ENCODE assay signal across 7 cellular contexts in genomic region chr22:44676066-44676440, GRCh38. TPM values are rescaled to one million over a fixed set of nuclear protein-coding genes. Genes with fewer than 3 reads are reported as not detected.
DNase-seq lines count a peak whose midpoint lies in the region; ATAC-seq, FAIRE-seq and TF ChIP-seq lines count a peak whose summit lies in the region.
"Not testable (repeated sequence)": the region's sequence is repeated elsewhere in the genome, so short reads cannot be mapped to it uniquely, and the experiment has no call there.

No MANE protein-coding gene starts in this region.

- not testable (repeated sequence) for H4K20me1 ChIP-seq in HCT116 (ENCODE audit: insufficient read depth); K562 (replicated peaks; ENCODE audit: control insufficient read depth, insufficient read depth, low read length)

- peak overlapping the region in 2 of 3 donors; percentile 7 to 40 for H3K27ac Mint-ChIP-seq in CD4-positive, CD25-positive, alpha-beta regulatory T cell
- peak overlapping the region; percentile 13 for H3K27ac Mint-ChIP-seq in activated CD4-positive, alpha-beta T cell treated with anti-CD3 and anti-CD28 coated beads for 36 hours
- peak overlapping the region; percentile 29 for H3K27ac Mint-ChIP-seq in memory B cell
- peak overlapping the region in 2 of 3 experiments; percentile 63 to 70 for H3K27ac Mint-ChIP-seq in nephron

- not testable (repeated sequence) for H3K36me3 ChIP-seq in CD4-positive, CD25-positive, alpha-beta regulatory T cell (ENCODE audit: control insufficient read depth, insufficient read depth, low read length); HCT116 (ENCODE audit: control insufficient read depth in 1 of 2, insufficient read depth in 2 of 2, low read length in 2 of 2); K562 (ENCODE audit: control insufficient read depth, insufficient read depth, low read length)

- not testable (repeated sequence) for H3K9me2 ChIP-seq in HCT116 (ENCODE audit: insufficient read depth)

- H3K9me1 ChIP-seq in K562 (ENCODE audit: control insufficient read depth, insufficient read depth, low read length) = not testable (repeated sequence)

- FAIRE-seq in K562 (lab: Jason Lieb, UNC) = not testable (repeated sequence)

- H3K36me3 Mint-ChIP-seq in CD4-positive, CD25-positive, alpha-beta regulatory T cell; activated CD4-positive, alpha-beta T cell treated with anti-CD3 and anti-CD28 coated beads for 36 hours (ENCODE audit: low read depth); memory B cell; nephron (ENCODE audit: low read depth): not testable (repeated sequence)

- H3K79me2 ChIP-seq in HCT116 (ENCODE audit: insufficient read depth, low read length) = not testable (repeated sequence)
- peaks cover 40% of the 10 kb centered on the region for H3K79me2 ChIP-seq in K562 (ENCODE audit: control insufficient read depth, insufficient read depth, low read length)

- not testable (repeated sequence) for H3K4me3 ChIP-seq in CD4-positive, CD25-positive, alpha-beta regulatory T cell (ENCODE audit: low read depth, low read length); HCT116 (replicated peaks in 1 of 2; ENCODE audit: low read depth in 1 of 2, low read length in 2 of 2); K562; right cardiac atrium (ENCODE audit: low read length)

- 54% methylated on average over 3 of the region's 6 CpGs for WGBS in K562 (ENCODE audit: insufficient coverage, low coverage, missing lambda C conversion rate)
- WGBS in right cardiac atrium = 87% methylated on average over 6 of the region's 6 CpGs

- in situ Hi-C loops in K562 (cut with MboI) = not testable (repeated sequence)

- RAD21 ChIA-PET in HCT116 (lab: Charles Lee; ENCODE audit: low non-redundant PET in 1 of 2, low total read pairs in 2 of 2, uncharacterized antibody in 2 of 2, unreplicated experiment in 2 of 2) = not testable (repeated sequence)

- H3K9ac ChIP-seq in HCT116 (ENCODE audit: low read length); K562 (ENCODE audit: insufficient read depth in 1 of 2, low read depth in 2 of 2, low read length in 2 of 2): not testable (repeated sequence)

- peak overlapping the region; percentile 76 for H3K4me2 ChIP-seq in HCT116 (ENCODE audit: low read length)
- H3K4me2 ChIP-seq in K562 (ENCODE audit: insufficient read depth, low read length) = not testable (repeated sequence)

- not testable (repeated sequence) for H3K27me3 ChIP-seq in CD4-positive, CD25-positive, alpha-beta regulatory T cell (ENCODE audit: control insufficient read depth, insufficient read depth, low read length); HCT116 (ENCODE audit: insufficient read depth, low read length); K562 (ENCODE audit: control insufficient read depth in 2 of 2, insufficient read depth in 2 of 2, low read length in 2 of 2); right cardiac atrium (ENCODE audit: control insufficient read depth, insufficient read depth)

- not testable (repeated sequence) for TF ChIP-seq CTCF in HCT116 (IDR thresholded peaks at IDR 0.05 in 2 of 3, conservative IDR thresholded peaks at IDR 0.05 in 1 of 3; ENCODE audit: borderline replicate concordance in 1 of 3, insufficient read depth in 1 of 3, low read depth in 2 of 3, low read length in 2 of 3); K562 (IDR thresholded peaks at IDR 0.05 in 2 of 3, conservative IDR thresholded peaks at IDR 0.05 in 1 of 3; ENCODE audit: insufficient read depth in 2 of 3, low read depth in 1 of 3, low read length in 3 of 3); nephron (IDR thresholded peaks at IDR 0.05; ENCODE audit: unreplicated experiment in 3 of 3)

- H3K27ac ChIP-seq in CD4-positive, CD25-positive, alpha-beta regulatory T cell (ENCODE audit: insufficient read depth, low read length, poor library complexity, severe bottlenecking); HCT116 (ENCODE audit: low read depth, low read length); right cardiac atrium (ENCODE audit: low read length): not testable (repeated sequence)
- peak overlapping the region; percentile 71; the same call in 2 of the 3 replicates for H3K27ac ChIP-seq in K562 (ENCODE audit: extremely low read depth, low read depth, low read length)

- DNase-seq in CD4-positive, CD25-positive, alpha-beta regulatory T cell; HCT116 (ENCODE audit: low read depth, low spot score); activated CD4-positive, alpha-beta T cell treated with anti-CD3 and anti-CD28 coated beads for 36 hours; K562 (ENCODE audit: extremely low read depth in 1 of 4, low spot score in 3 of 4); memory B cell (ENCODE audit: low spot score in 2 of 2): not testable (repeated sequence)
- peak; percentile 0 to 10 (median 6) for DNase-seq in right cardiac atrium

- H2AFZ ChIP-seq in HCT116 (ENCODE audit: low read depth, low read length, poor library complexity, severe bottlenecking); K562 (ENCODE audit: low read depth, low read length): not testable (repeated sequence)

- ATAC-seq in CD4-positive, CD25-positive, alpha-beta regulatory T cell (ENCODE audit: low read depth in 2 of 2); HCT116; activated CD4-positive, alpha-beta T cell treated with anti-CD3 and anti-CD28 coated beads for 36 hours; K562; right cardiac atrium; memory B cell (ENCODE audit: low read depth): not testable (repeated sequence)

- peaks cover 35% of the 10 kb centered on the region for H3K4me1 ChIP-seq in CD4-positive, CD25-positive, alpha-beta regulatory T cell (ENCODE audit: control insufficient read depth, insufficient read depth, low read length, poor library complexity, severe bottlenecking)
- H3K4me1 ChIP-seq in HCT116 (ENCODE audit: control insufficient read depth in 1 of 2, insufficient read depth in 2 of 2, low read length in 2 of 2) (peaks cover 8 to 15% of the 10 kb centered on the region in 2 experiments), K562 (replicated peaks in 1 of 2; ENCODE audit: control insufficient read depth in 2 of 2, insufficient read depth in 2 of 2, low read length in 2 of 2) (peaks cover 8 to 56% of the 10 kb centered on the region in 2 experiments; a peak in 4 of 5 replicates)
- H3K4me1 ChIP-seq in right cardiac atrium (ENCODE audit: control insufficient read depth, insufficient read depth, low read length) = not testable (repeated sequence)

- TF ChIP-seq POLR2A in HCT116 (IDR thresholded peaks at IDR 0.05; ENCODE audit: borderline replicate concordance, extremely low read depth, insufficient read depth, insufficient read length); K562 (conservative IDR thresholded peaks at IDR 0.05): not testable (repeated sequence)

- H3K4me1 Mint-ChIP-seq in CD4-positive, CD25-positive, alpha-beta regulatory T cell = peaks cover 0 to 63% (median 20%) of the 10 kb centered on the region in 4 donors
- H3K4me1 Mint-ChIP-seq in activated CD4-positive, alpha-beta T cell treated with anti-CD3 and anti-CD28 coated beads for 36 hours = peaks cover 23% of the 10 kb centered on the region
- not testable (repeated sequence) for H3K4me1 Mint-ChIP-seq in memory B cell
- peaks cover 16% of the 10 kb centered on the region for H3K4me1 Mint-ChIP-seq in nephron

- not testable (repeated sequence) for TF ChIP-seq EP300 in K562 (IDR thresholded peaks at IDR 0.05; ENCODE audit: low read length)

- H3K9me3 Mint-ChIP-seq in CD4-positive, CD25-positive, alpha-beta regulatory T cell; activated CD4-positive, alpha-beta T cell treated with anti-CD3 and anti-CD28 coated beads for 36 hours (ENCODE audit: low read depth); memory B cell; nephron: not testable (repeated sequence)

- H3K27me3 Mint-ChIP-seq in CD4-positive, CD25-positive, alpha-beta regulatory T cell; activated CD4-positive, alpha-beta T cell treated with anti-CD3 and anti-CD28 coated beads for 36 hours; nephron (ENCODE audit: low read depth): not testable (repeated sequence)
- H3K27me3 Mint-ChIP-seq in memory B cell = peaks cover 15% of the 10 kb centered on the region

- H3K4me3 Mint-ChIP-seq in CD4-positive, CD25-positive, alpha-beta regulatory T cell = peak overlapping the region in 1 of 4 donors; percentile 76
- H3K4me3 Mint-ChIP-seq in activated CD4-positive, alpha-beta T cell treated with anti-CD3 and anti-CD28 coated beads for 36 hours; memory B cell; nephron: not testable (repeated sequence)

- not testable (repeated sequence) for TF ChIP-seq RAD21 in HCT116 (IDR thresholded peaks at IDR 0.05; ENCODE audit: low read depth); K562 (CRISPR knock-in tag; conservative IDR thresholded peaks at IDR 0.05 in 1 of 2, IDR thresholded peaks at IDR 0.05 in 1 of 2)

- POLR2A ChIA-PET in HCT116 (lab: Charles Lee) (interaction anchor here (0.6 to 1.3 kb wide), 2 partner anchors 9 to 71 kb away, joined by 3 to 5 read pairs; no protein-coding TSS in a partner anchor), K562 (lab: Yijun Ruan, JAX) (interaction anchor here (0.6 to 0.8 kb wide), 3 partner anchors 9 to 27 kb away, joined by 3 to 5 read pairs (median 3); no protein-coding TSS in a partner anchor)
- POLR2A ChIA-PET in activated CD4-positive, alpha-beta T cell treated with anti-CD3 and anti-CD28 coated beads for 36 hours (lab: Charles Lee) = not testable (repeated sequence)

- CTCF ChIA-PET in HCT116 (lab: Charles Lee) = interaction anchor here (2.3 kb wide), 1 partner anchor 9 kb away, joined by 21 read pairs; no protein-coding TSS in a partner anchor
- CTCF ChIA-PET in activated CD4-positive, alpha-beta T cell treated with anti-CD3 and anti-CD28 coated beads for 36 hours (lab: Charles Lee) = interaction anchor here (1.2 kb wide), 1 partner anchor 60 kb away, joined by 3 read pairs; no protein-coding TSS in a partner anchor
- CTCF ChIA-PET in K562 (lab: Yijun Ruan, JAX; ENCODE audit: low intra/inter-chr PET ratio) = not testable (repeated sequence)

- not testable (repeated sequence) for BruUV-seq in HCT116 (replicated peaks; lab: Mats Ljungman, UMichigan); K562 (replicated peaks; lab: Mats Ljungman, UMichigan)

- not testable (repeated sequence) for H3K9me3 ChIP-seq in CD4-positive, CD25-positive, alpha-beta regulatory T cell (ENCODE audit: control insufficient read depth in 2 of 2, low read length in 2 of 2); HCT116 (ENCODE audit: control insufficient read depth in 1 of 2, insufficient read depth in 1 of 2, low read depth in 1 of 2, low read length in 2 of 2); K562 (replicated peaks; ENCODE audit: control insufficient read depth, insufficient read depth, low read depth, low read length); right cardiac atrium (ENCODE audit: control insufficient read depth, low read length)

- intact Hi-C loops in HCT116 (cut with micrococcal nuclease) = loop anchor here (2.0 kb wide), 1 partner anchor 19 kb away; no protein-coding TSS in a partner anchor
- intact Hi-C loops in activated CD4-positive, alpha-beta T cell treated with anti-CD3 and anti-CD28 coated beads for 36 hours (cut with DNase I, micrococcal nuclease); K562 (cut with micrococcal nuclease); right cardiac atrium (cut with DNase I): not testable (repeated sequence)

RNA-seq across cellular contexts. Expression of gene PRR5, which starts 26.0 kb away (rescaled TPM):
- 44.4 TPM for total RNA-seq in CD4-positive, CD25-positive, alpha-beta regulatory T cell
- 10 to 100 TPM; 29.2 to 37.6 (median 33.3) TPM for polyA plus RNA-seq in CD4-positive, CD25-positive, alpha-beta regulatory T cell
- 26.9 TPM for total RNA-seq in HCT116 (2021; ENCODE audit: unreplicated experiment)
- 16.9 and 17.4 TPM in 2 replicates for polyA plus RNA-seq in HCT116 (2012)
- 10 to 100 TPM; 13.6 TPM for total RNA-seq in activated CD4-positive, alpha-beta T cell treated with anti-CD3 and anti-CD28 coated beads for 36 hours
- total RNA-seq in K562 (2011; cell fraction: chromatin; rRNA removed; ENCODE audit: low replicate concordance) = 27.6 and 71.3 TPM in 2 replicates
- total RNA-seq in K562 (2011; cell fraction: nucleolus; rRNA removed) = 52.4 and 59.9 TPM in 2 replicates
- total RNA-seq in K562 (2011; cell fraction: nucleoplasm; rRNA removed) = 38.4 and 39.2 TPM in 2 replicates
- total RNA-seq in K562 (2014; rRNA removed) = 13.3 and 18.4 TPM in 2 replicates
- 3.1 and 4.6 TPM in 2 replicates for total RNA-seq in K562 (2014; rRNA removed; fragmentation: Illumina TruSeq; extraction: Trizol)
- total RNA-seq in K562 (2015; rRNA removed; fragmentation: Illumina TruSeq; extraction: Trizol) = 7.5 and 9.5 TPM in 2 replicates
- 21.0 and 26.2 TPM in 2 replicates for total RNA-seq in K562 (2021)
- 10.1 and 14.5 TPM in 2 replicates for polyA plus RNA-seq in K562 (2011; rRNA removed)
- polyA plus RNA-seq in K562 (2011; cell fraction: cytosol; rRNA removed) = 14.2 and 35.6 TPM in 2 replicates
- 22.8 and 38.7 TPM in 2 replicates for polyA plus RNA-seq in K562 (2011; cell fraction: nucleus; rRNA removed)
- polyA plus RNA-seq in K562 (2012) = 10.9 and 11.6 TPM in 2 replicates
- 6.6 and 9.5 TPM in 2 replicates for polyA plus RNA-seq in K562 (2014; fragmentation: Illumina TruSeq; extraction: Trizol)
- under 1 TPM; 0.13 to 0.49 TPM for polyA plus RNA-seq in K562 (2014; fragmentation: Nextera tagmentation; extraction: Ambion mirVana)
- 18.6 and 20.3 TPM in 2 replicates for polyA plus RNA-seq in K562 (2014; rRNA removed)
- polyA minus RNA-seq in K562 (2011; rRNA and poly(A)+ RNA removed) = 9.7 and 11.6 TPM in 2 replicates
- polyA minus RNA-seq in K562 (2011; cell fraction: cytosol; rRNA and poly(A)+ RNA removed) = 14.1 and 21.0 TPM in 2 replicates
- 22.3 and 30.8 TPM in 2 replicates for polyA minus RNA-seq in K562 (2011; cell fraction: nucleus; rRNA and poly(A)+ RNA removed)
- 10 to 100 TPM in 1 of 4 donors, 1 to 10 TPM in 3; 6.9 to 10.9 (median 9.5) TPM for total RNA-seq in right cardiac atrium
- 6.1 TPM for polyA plus RNA-seq in right cardiac atrium

Comparison
In these comparisons a context has a peak if more than half of its experiments do, and no peak if none do; other contexts are left out.
1. H3K27ac Mint-ChIP-seq: peak in every context shown above with its lines; median percentile 66 in nephron; 29 in memory B cell; 24 in CD4-positive, CD25-positive, alpha-beta regulatory T cell; 13 in activated CD4-positive, alpha-beta T cell treated with anti-CD3 and anti-CD28 coated beads for 36 hours.